27 cellular contexts compared by ENCODE assay signal in genomic region chr5:125381290-125381689, GRCh38.
"Had no signal": no experiment of that assay in that cellular context is flagged by ENCODE, and none has a peak within 500 bp of the region (broad histone marks: within the 10 kb centered on the region; RNA-seq: fewer than 3 reads in every experiment).

No MANE protein-coding gene starts in this region.

- ATAC-seq: activated CD4-positive, CD25-positive, alpha-beta regulatory T cell treated with anti-CD3 and anti-CD28 coated beads, Interleukin-2, amount 50 U/mL, for 24 hours; activated naive CD8-positive, alpha-beta T cell treated with anti-CD3 and anti-CD28 coated beads, Interleukin-2, amount 50 U/mL, for 24 hours; activated T-cell treated with anti-CD3 and anti-CD28 coated beads, Interleukin-2, amount 50 U/mL, for 4 hours; PC-3; Right ventricle myocardium inferior; WTC11 had no signal

- H3K4me1 Mint-ChIP-seq: activated naive CD4-positive, alpha-beta T cell treated with anti-CD3 and anti-CD28 coated beads, Interleukin-2, amount 10 ng/mL, durations not matched to agents 7 days and 5 days; activated naive CD8-positive, alpha-beta T cell treated with anti-CD3 and anti-CD28 coated beads, Interleukin-2, amount 50 U/mL, for 24 hours had no signal

- H3K9me3 Mint-ChIP-seq: activated naive CD4-positive, alpha-beta T cell treated with anti-CD3 and anti-CD28 coated beads, Interleukin-2, amount 10 ng/mL, durations not matched to agents 7 days and 5 days; activated naive CD8-positive, alpha-beta T cell treated with anti-CD3 and anti-CD28 coated beads, Interleukin-2, amount 50 U/mL, for 24 hours had no signal

- H3K27me3 Mint-ChIP-seq: activated CD4-positive, alpha-beta memory T cell treated with anti-CD3 and anti-CD28 coated beads for 36 hours; activated naive CD4-positive, alpha-beta T cell treated with anti-CD3 and anti-CD28 coated beads, Interleukin-2, amount 10 ng/mL, durations not matched to agents 7 days and 5 days; activated naive CD8-positive, alpha-beta T cell; activated naive CD8-positive, alpha-beta T cell treated with anti-CD3 and anti-CD28 coated beads, Interleukin-2, amount 50 U/mL, for 24 hours had no signal

- H3K36me3 Mint-ChIP-seq: activated CD4-positive, alpha-beta memory T cell treated with anti-CD3 and anti-CD28 coated beads for 36 hours; activated naive CD4-positive, alpha-beta T cell treated with anti-CD3 and anti-CD28 coated beads, Interleukin-2, amount 10 ng/mL, durations not matched to agents 7 days and 5 days; activated naive CD8-positive, alpha-beta T cell; brain had no signal

- DNase-seq: activated CD4-positive, alpha-beta memory T cell treated with anti-CD3 and anti-CD28 coated beads for 36 hours; activated CD4-positive, alpha-beta T cell treated with anti-CD3 and anti-CD28 coated beads for 4 hours; activated CD4-positive, alpha-beta T cell treated with anti-CD3 and anti-CD28 coated beads, Interleukin-2, amount 50 U/mL, for 1 hour; activated CD8-positive, alpha-beta memory T cell treated with anti-CD3 and anti-CD28 coated beads, Interleukin-2, amount 50 U/mL, for 4 hours; activated effector memory CD4-positive, alpha-beta T cell treated with Interleukin-2 at 50 U/mL for 16 hours; activated naive CD4-positive, alpha-beta T cell treated with anti-CD3 and anti-CD28 coated beads, Interleukin-2, amount 10 ng/mL, durations not matched to agents 7 days and 5 days; activated naive CD8-positive, alpha-beta T cell treated with anti-CD3 and anti-CD28 coated beads, Interleukin-2, amount 50 U/mL, for 24 hours; activated T-cell treated with anti-CD3 and anti-CD28 coated beads for 4 hours; activated T-cell treated with anti-CD3 and anti-CD28 coated beads, Interleukin-2, amount 50 U/mL, for 4 hours; anterior cingulate cortex; caudate nucleus; cerebellar nuclear complex; NCI-H1105; NCI-H1417 treated with DMSO at 0.1 percent for 48 hours; NCI-H1930; NCI-H2081 treated with DMSO at 0.1 percent for 48 hours; NCI-H345; NCI-H524 treated with DMSO at 0.1 percent for 48 hours; NCI-H748 treated with DMSO at 0.1 percent for 48 hours; NK-92 treated with Interleukin-12 subunit alpha and Interleukin-12 subunit beta, amount 100 ng/mL, for 24 hours; PC-3; SIG-M5 had no signal

- H3K4me3 Mint-ChIP-seq: activated CD4-positive, alpha-beta memory T cell treated with anti-CD3 and anti-CD28 coated beads for 36 hours; activated naive CD4-positive, alpha-beta T cell treated with anti-CD3 and anti-CD28 coated beads, Interleukin-2, amount 10 ng/mL, durations not matched to agents 7 days and 5 days; activated naive CD8-positive, alpha-beta T cell; activated naive CD8-positive, alpha-beta T cell treated with anti-CD3 and anti-CD28 coated beads, Interleukin-2, amount 50 U/mL, for 24 hours; activated T-cell treated with anti-CD3 and anti-CD28 coated beads, Interleukin-2, amount 50 U/mL, for 4 hours; brain; WTC11 had no signal

- H3K27ac Mint-ChIP-seq: activated CD4-positive, alpha-beta memory T cell treated with anti-CD3 and anti-CD28 coated beads for 36 hours; activated naive CD4-positive, alpha-beta T cell treated with anti-CD3 and anti-CD28 coated beads, Interleukin-2, amount 10 ng/mL, durations not matched to agents 7 days and 5 days; activated naive CD8-positive, alpha-beta T cell; activated naive CD8-positive, alpha-beta T cell treated with anti-CD3 and anti-CD28 coated beads, Interleukin-2, amount 50 U/mL, for 24 hours; WTC11 had no signal
